8 cellular contexts compared by ENCODE assay signal in the genomic region with DNA sequence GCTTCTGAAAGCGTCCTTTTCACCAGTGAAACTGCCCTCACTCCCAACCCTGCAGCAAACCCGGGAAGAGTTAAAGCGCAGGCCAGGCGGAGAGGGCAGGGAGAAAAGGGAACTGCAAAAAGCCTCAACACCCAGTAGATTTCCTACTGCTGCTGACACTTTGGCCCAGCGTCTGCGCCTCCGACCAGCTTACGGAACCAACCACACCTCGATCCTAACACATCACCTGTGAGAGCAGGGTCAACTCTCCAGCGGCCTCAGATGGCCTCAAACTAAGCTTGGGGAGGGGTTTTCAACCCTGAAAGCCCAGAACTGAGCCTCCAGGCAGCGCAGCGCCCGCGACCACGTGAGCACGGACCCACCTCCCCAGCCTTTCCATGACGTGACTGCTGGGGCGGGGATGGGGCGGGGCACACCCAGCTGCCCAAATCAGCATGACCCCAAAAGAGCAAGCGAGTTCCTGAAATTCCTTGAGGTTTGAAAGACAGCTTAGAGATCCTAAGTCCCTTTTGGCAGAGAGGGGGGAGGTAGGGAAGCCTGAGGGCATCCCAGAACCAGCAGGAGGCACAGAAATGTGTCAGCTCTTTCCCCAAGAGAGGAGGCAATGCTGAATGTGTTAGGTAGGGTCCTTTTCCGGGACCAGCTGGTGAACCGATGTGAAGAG. TPM values are rescaled to one million over a fixed set of nuclear protein-coding genes. Genes with fewer than 3 reads are reported as not detected.
DNase-seq lines count a peak whose midpoint lies in the region; ATAC-seq and TF ChIP-seq lines count a peak whose summit lies in the region.

No MANE protein-coding gene starts in this region.

- no peaks in the 10 kb centered on the region for H3K9me3 Mint-ChIP-seq in naive thymus-derived CD8-positive, alpha-beta T cell
- H3K9me3 Mint-ChIP-seq in stimulated activated memory B cell treated with anti-CD40 and anti-IgM and Interleukin-4, amounts not matched to agents 10 μg/mL and 1 μg/mL and 100 μg/mL, for 72 hours: no peaks in the 10 kb centered on the region

- H3K9me2 ChIP-seq in DOHH2 (replicated peaks; ENCODE audit: control insufficient read depth, low read length) (no peaks in the 10 kb centered on the region), OCI-LY1 (ENCODE audit: low read depth, low read length) (no peaks in the 10 kb centered on the region)

- no peaks in the 10 kb centered on the region for H3K27me3 Mint-ChIP-seq in naive thymus-derived CD8-positive, alpha-beta T cell
- no peaks in the 10 kb centered on the region for H3K27me3 Mint-ChIP-seq in stimulated activated memory B cell treated with anti-CD40 and anti-IgM and Interleukin-4, amounts not matched to agents 10 μg/mL and 1 μg/mL and 100 μg/mL, for 72 hours

- peaks cover 0 to 30% (median 5%) of the 10 kb centered on the region in 3 donors for H3K36me3 Mint-ChIP-seq in naive thymus-derived CD8-positive, alpha-beta T cell
- peaks cover 23% of the 10 kb centered on the region for H3K36me3 Mint-ChIP-seq in stimulated activated memory B cell treated with anti-CD40 and anti-IgM and Interleukin-4, amounts not matched to agents 10 μg/mL and 1 μg/mL and 100 μg/mL, for 72 hours

- peak; percentile 13 to 30 for ATAC-seq in naive thymus-derived CD8-positive, alpha-beta T cell
- peak; percentile 78 for ATAC-seq in stimulated activated memory B cell treated with anti-CD40 and anti-IgM and Interleukin-4, amounts not matched to agents 10 μg/mL and 1 μg/mL and 100 μg/mL, for 72 hours

- POLR2A ChIA-PET in naive thymus-derived CD8-positive, alpha-beta T cell (lab: Charles Lee): interaction anchor here (0.8 to 33.5 kb wide), 7 partner anchors 12 to 57 kb away, joined by 3 to 613 read pairs (median 4); no protein-coding TSS in a partner anchor

- no peak overlapping the region for H2AFZ ChIP-seq in OCI-LY1 (ENCODE audit: low read length)

- H3F3A ChIP-seq in DOHH2 (ENCODE audit: control insufficient read depth, insufficient read depth) (peaks cover 52% of the 10 kb centered on the region), OCI-LY1 (ENCODE audit: insufficient read depth, low read length) (peaks cover 8% of the 10 kb centered on the region; the same call in 1 of the 2 replicates)

- H3K4me3 ChIP-seq in DOHH2 (ENCODE audit: low read length): peak overlapping the region; percentile 86
- peak overlapping the region; percentile 40 for H3K4me3 ChIP-seq in OCI-LY1 (ENCODE audit: low read depth, low read length, poor library complexity, severe bottlenecking)
- peak overlapping the region; percentile 50 for H3K4me3 ChIP-seq in fibroblast of pulmonary artery (replicated peaks; ENCODE audit: low read depth, low read length)

- H3K9me3 ChIP-seq in DOHH2 (ENCODE audit: control insufficient read depth, insufficient read depth, low read length) (no peaks in the 10 kb centered on the region), OCI-LY1 (ENCODE audit: low read length) (no peaks in the 10 kb centered on the region)

- H3K9ac ChIP-seq in OCI-LY1 (ENCODE audit: low read length): peak overlapping the region; percentile 57

- H3K36me3 ChIP-seq in DOHH2 (ENCODE audit: control insufficient read depth, low read length) (peaks cover 60% of the 10 kb centered on the region), OCI-LY1 (ENCODE audit: insufficient read depth, low read length) (peaks cover 4% of the 10 kb centered on the region; the same call in 1 of the 2 replicates)

- H3K79me2 ChIP-seq in DOHH2 (ENCODE audit: control insufficient read depth, low read length) (peaks cover 93% of the 10 kb centered on the region), OCI-LY1 (ENCODE audit: insufficient read depth, low read length) (no peaks in the 10 kb centered on the region)

- peaks cover 99% of the 10 kb centered on the region for H3K4me1 ChIP-seq in DOHH2 (ENCODE audit: control insufficient read depth, low read length)
- H3K4me1 ChIP-seq in OCI-LY1 (ENCODE audit: insufficient read depth, low read length, severe bottlenecking): no peaks in the 10 kb centered on the region

- peak overlapping the region; percentile 99 to 100 (median 99) for H3K27ac Mint-ChIP-seq in naive thymus-derived CD8-positive, alpha-beta T cell
- peak overlapping the region; percentile 94 for H3K27ac Mint-ChIP-seq in stimulated activated memory B cell treated with anti-CD40 and anti-IgM and Interleukin-4, amounts not matched to agents 10 μg/mL and 1 μg/mL and 100 μg/mL, for 72 hours

- H3K27me3 ChIP-seq in DOHH2 (ENCODE audit: control insufficient read depth, low read length) (no peaks in the 10 kb centered on the region), OCI-LY1 (ENCODE audit: insufficient read depth, low read length) (no peaks in the 10 kb centered on the region)

- DNase-seq in HCEC 1CT: peak; percentile 15
- peak; percentile 64 for DNase-seq in activated effector memory CD4-positive, alpha-beta T cell treated with Interleukin-2 at 50 U/mL for 16 hours
- peak; percentile 68 for DNase-seq in fibroblast of pulmonary artery (ENCODE audit: low read depth)
- DNase-seq in naive thymus-derived CD8-positive, alpha-beta T cell: peak; percentile 65 to 89 (median 76)
- DNase-seq in NCI-H187 treated with DMSO at 0.1 percent for 48 hours (lab: John Stamatoyannopoulos, UW): no peak

- TF ChIP-seq CTCF in DOHH2 (IDR thresholded peaks at IDR 0.05; ENCODE audit: low read depth, low read length, poor library complexity, severe bottlenecking) (no peak), OCI-LY1 (IDR thresholded peaks at IDR 0.05; ENCODE audit: low read length) (no peak), fibroblast of pulmonary artery (IDR thresholded peaks at IDR 0.05; ENCODE audit: low read length, missing control alignments) (no peak)

- H4K20me1 ChIP-seq in DOHH2 (ENCODE audit: control insufficient read depth, insufficient read depth, low read depth, low read length): no peaks in the 10 kb centered on the region
- no peaks in the 10 kb centered on the region for H4K20me1 ChIP-seq in OCI-LY1 (ENCODE audit: insufficient read depth, low read length)

- H3K27ac ChIP-seq in DOHH2 (ENCODE audit: low read depth, low read length): peak overlapping the region; percentile 95
- H3K27ac ChIP-seq in OCI-LY1 (ENCODE audit: low read depth, low read length, poor library complexity, severe bottlenecking): peak overlapping the region; percentile 100

- H3K4me1 Mint-ChIP-seq in naive thymus-derived CD8-positive, alpha-beta T cell: peaks cover 70 to 100% (median 99%) of the 10 kb centered on the region in 4 donors
- peaks cover 98% of the 10 kb centered on the region for H3K4me1 Mint-ChIP-seq in stimulated activated memory B cell treated with anti-CD40 and anti-IgM and Interleukin-4, amounts not matched to agents 10 μg/mL and 1 μg/mL and 100 μg/mL, for 72 hours

- H3K4me2 ChIP-seq in DOHH2 (ENCODE audit: low read length): peak overlapping the region; percentile 91
- H3K4me2 ChIP-seq in OCI-LY1 (ENCODE audit: low read length): peak overlapping the region; percentile 90

- H3K4me3 Mint-ChIP-seq in naive thymus-derived CD8-positive, alpha-beta T cell: peak overlapping the region; percentile 75 to 97 (median 88)
- peak overlapping the region; percentile 82 for H3K4me3 Mint-ChIP-seq in stimulated activated memory B cell treated with anti-CD40 and anti-IgM and Interleukin-4, amounts not matched to agents 10 μg/mL and 1 μg/mL and 100 μg/mL, for 72 hours

RNA-seq across cellular contexts. Expression of a gene that starts 59.1 kb away (rescaled TPM):
- total RNA-seq in naive thymus-derived CD8-positive, alpha-beta T cell: 100 to 1,000 TPM; 177 to 185 TPM
- 10 to 100 TPM; 72.3 to 74.3 (median 73.0) TPM for polyA plus RNA-seq in naive thymus-derived CD8-positive, alpha-beta T cell
